In genomic region chr1:6030547-6031261, GRCh38 we compare ENCODE assay signal across 1 cellular context.
TF ChIP-seq lines count a peak whose summit lies in the region.

No MANE protein-coding gene starts in this region.

TF ChIP-seq in K562, 482 proteins besides CTCF, POLR2A, EP300 and RAD21 (continued from another document and continues in another):
- TF ChIP-seq MLX (CRISPR knock-in tag; conservative IDR thresholded peaks at IDR 0.05) (no peak), ZFP1 (CRISPR knock-in tag; IDR thresholded peaks at IDR 0.05) (no peak), MIER1 (IDR thresholded peaks at IDR 0.05; ENCODE audit: low read depth) (no peak), ZNF639 (CRISPR knock-in tag; conservative IDR thresholded peaks at IDR 0.05 in 1 of 2, IDR thresholded peaks at IDR 0.05 in 1 of 2) (no peak), PKNOX1 (IDR thresholded peaks at IDR 0.05) (no peak), PHB2 (IDR thresholded peaks at IDR 0.05; ENCODE audit: low read depth) (peak; percentile 61), NKRF (IDR thresholded peaks at IDR 0.05; ENCODE audit: borderline replicate concordance) (peak; percentile 32; the same call in 1 of the 2 replicates), TOE1 (IDR thresholded peaks at IDR 0.05; ENCODE audit: borderline replicate concordance) (no peak), TOE1 (CRISPR knock-in tag; IDR thresholded peaks at IDR 0.05; ENCODE audit: borderline replicate concordance, low read depth) (no peak), PHF20 (IDR thresholded peaks at IDR 0.05; ENCODE audit: partially characterized antibody) (no peak), ZNF830 (CRISPR knock-in tag; IDR thresholded peaks at IDR 0.05) (no peak), ZHX1 (conservative IDR thresholded peaks at IDR 0.05; ENCODE audit: low read length) (no peak), XRCC3 (IDR thresholded peaks at IDR 0.05) (no peak), ZNF121 (CRISPR knock-in tag; conservative IDR thresholded peaks at IDR 0.05) (no peak), THRAP3 (IDR thresholded peaks at IDR 0.05; ENCODE audit: borderline replicate concordance) (0 out of 2 replicates have a peak, but pooled peaks have one; percentile 37), KLF6 (CRISPR knock-in tag; IDR thresholded peaks at IDR 0.05; ENCODE audit: borderline replicate concordance) (no peak), SMAD3 (CRISPR knock-in tag; conservative IDR thresholded peaks at IDR 0.05) (no peak), MITF (IDR thresholded peaks at IDR 0.05) (no peak), ARID2 (IDR thresholded peaks at IDR 0.05) (no peak), MYBL2 (IDR thresholded peaks at IDR 0.05; ENCODE audit: low read depth) (peak; percentile 14; the same call in 1 of the 2 replicates), MYBL2 (CRISPR knock-in tag; IDR thresholded peaks at IDR 0.05; ENCODE audit: borderline replicate concordance) (no peak), SMARCA5 (IDR thresholded peaks at IDR 0.05) (peak; percentile 33; the same call in 1 of the 2 replicates), STAG1 (CRISPR knock-in tag; IDR thresholded peaks at IDR 0.05; ENCODE audit: borderline replicate concordance) (no peak), ZC3H4 (CRISPR knock-in tag; IDR thresholded peaks at IDR 0.05; ENCODE audit: borderline replicate concordance) (no peak), ZNF197 (CRISPR knock-in tag; IDR thresholded peaks at IDR 0.05; ENCODE audit: low read depth) (no peak), RBM14 (IDR thresholded peaks at IDR 0.05; ENCODE audit: borderline replicate concordance, insufficient read depth, low read depth, low read length) (no peak), POLR2B (IDR thresholded peaks at IDR 0.05; ENCODE audit: low read depth, partially characterized antibody) (no peak), HDGF (IDR thresholded peaks at IDR 0.05) (no peak; the same call in 1 of the 2 replicates), EGR1 (conservative IDR thresholded peaks at IDR 0.05) (no peak), ZBTB34 (CRISPR knock-in tag; IDR thresholded peaks at IDR 0.05) (no peak), HBP1 (CRISPR knock-in tag; IDR thresholded peaks at IDR 0.05) (peak; percentile 65), ELK3 (CRISPR knock-in tag; IDR thresholded peaks at IDR 0.05) (no peak), KLF1 (tag; IDR thresholded peaks at IDR 0.05) (no peak), CLOCK (CRISPR knock-in tag; IDR thresholded peaks at IDR 0.05; ENCODE audit: borderline replicate concordance) (no peak), PTTG1 (tag; IDR thresholded peaks at IDR 0.05; ENCODE audit: low read depth) (no peak), MAX (CRISPR knock-in tag; IDR thresholded peaks at IDR 0.05) (no peak), CHAMP1 (IDR thresholded peaks at IDR 0.05) (no peak), ZNF586 (CRISPR knock-in tag; conservative IDR thresholded peaks at IDR 0.05) (no peak), CBX8 (IDR thresholded peaks at IDR 0.05; ENCODE audit: borderline replicate concordance, extremely low read depth, low read depth, low read length, poor library complexity, severe bottlenecking) (no peak), ZBTB2 (IDR thresholded peaks at IDR 0.05) (no peak)
